8 cellular contexts compared by ENCODE assay signal in the genomic region with DNA sequence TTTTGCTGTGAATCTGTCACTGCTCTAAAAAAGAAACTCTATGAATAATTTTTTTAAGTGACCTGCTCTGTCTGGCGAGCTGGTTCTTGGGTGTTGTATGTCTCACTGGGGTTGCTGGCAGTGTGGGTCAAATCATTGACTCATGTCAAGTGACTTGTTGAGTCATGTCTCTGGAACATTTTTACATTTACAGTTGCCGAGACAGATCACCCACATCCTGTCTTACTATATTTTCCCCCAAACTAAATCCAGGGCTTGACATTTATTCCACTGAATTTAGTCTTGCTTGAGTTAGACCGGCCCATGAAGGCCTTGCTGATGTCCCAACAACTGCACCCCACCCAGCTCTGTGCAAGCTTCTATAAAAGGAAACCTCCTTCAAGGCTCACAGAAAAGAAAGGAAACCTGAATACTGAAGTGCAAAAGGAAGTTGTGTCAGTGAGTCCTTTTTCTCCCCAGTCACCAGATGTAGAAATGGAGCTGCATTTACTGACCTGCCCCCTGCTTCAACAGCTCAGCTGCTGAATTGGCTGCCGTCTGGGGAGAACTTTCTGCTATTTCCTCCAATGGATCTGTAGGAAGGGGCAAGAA.
A peak's percentile ranks its signal among the peaks of the same experiment; 100 is the strongest.
DNase-seq lines count a peak whose midpoint lies in the region; ATAC-seq and TF ChIP-seq lines count a peak whose summit lies in the region.

No MANE protein-coding gene starts in this region.

- H2AFZ ChIP-seq in H9 (ENCODE audit: low read length) = no peak overlapping the region

- H3K4ac ChIP-seq in H9 (ENCODE audit: low read depth, low read length) = no peak overlapping the region

- no peaks in the 10 kb centered on the region for H4K20me1 ChIP-seq in H9 (ENCODE audit: control insufficient read depth, insufficient read depth, insufficient read length)

- no peak overlapping the region for H2BK20ac ChIP-seq in H9 (ENCODE audit: low read depth, low read length, poor library complexity, severe bottlenecking)

- no peak overlapping the region for H2BK12ac ChIP-seq in H9 (ENCODE audit: insufficient read length, low read depth, low read length)

- no peak overlapping the region for H3K18ac ChIP-seq in H9 (ENCODE audit: insufficient read length, low read depth, low read length)

- no peak overlapping the region for H3K27ac Mint-ChIP-seq in H9

- H3K27me3 ChIP-seq in SJCRH30 = no peaks in the 10 kb centered on the region
- H3K27me3 ChIP-seq in upper lobe of right lung = no peaks in the 10 kb centered on the region
- H3K27me3 ChIP-seq in H9 (ENCODE audit: insufficient read depth, low read length) = no peaks in the 10 kb centered on the region

- no peak overlapping the region for H3K9ac ChIP-seq in H9 (ENCODE audit: extremely low read depth, insufficient read length, low read length)

- no peaks in the 10 kb centered on the region for H3K79me1 ChIP-seq in H9 (ENCODE audit: insufficient read depth, low read depth, low read length, poor library complexity, severe bottlenecking)

- peaks cover 86% of the 10 kb centered on the region for H3K36me3 ChIP-seq in SJCRH30
- H3K36me3 ChIP-seq in upper lobe of right lung = peaks cover 79% of the 10 kb centered on the region

- no peak overlapping the region for H3K4me3 ChIP-seq in AG04449 (ENCODE audit: low read depth, low read length)
- no peak overlapping the region for H3K4me3 ChIP-seq in SJCRH30
- H3K4me3 ChIP-seq in fibroblast of villous mesenchyme (ENCODE audit: low read depth, low read length) = no peak overlapping the region
- no peak overlapping the region for H3K4me3 ChIP-seq in upper lobe of right lung

- no peak overlapping the region for H3K4me2 ChIP-seq in H9 (ENCODE audit: insufficient read depth, insufficient read length, low read length)

- H2AK5ac ChIP-seq in H9 (ENCODE audit: insufficient read length, low read length) = no peak overlapping the region

- H3T11ph ChIP-seq in H9 (ENCODE audit: low read length) = no peak overlapping the region

- no peak overlapping the region for H3K23ac ChIP-seq in H9 (ENCODE audit: insufficient read length, low read depth, low read length)

- peaks cover 0 to 4% (median 2%) of the 10 kb centered on the region in 3 experiments; a peak in 3 of 7 replicates for H3K36me3 Mint-ChIP-seq in H9 (ENCODE audit: insufficient read depth in 1 of 3, low read depth in 3 of 3)

- POLR2A ChIA-PET in AG04449 (lab: Yijun Ruan, JAX) = interaction anchor here (0.7 to 1.1 kb wide), 4 partner anchors 9 to 284 kb away, joined by 3 to 4 read pairs (median 4); no protein-coding TSS in a partner anchor

- no peaks in the 10 kb centered on the region for H3K27me3 Mint-ChIP-seq in H9 (ENCODE audit: low read depth)

- no CpG with 5 or more reads among the region's 4 CpGs for WGBS in H9 (ENCODE audit: extremely low coverage, insufficient read length, low lambda C conversion rate)

- no peak overlapping the region for H3K14ac ChIP-seq in H9 (ENCODE audit: insufficient read depth, low read length)

- no peaks in the 10 kb centered on the region for H3K4me1 Mint-ChIP-seq in H9

- peaks cover 14% of the 10 kb centered on the region for H3K4me1 ChIP-seq in SJCRH30
- peaks cover 28% of the 10 kb centered on the region for H3K4me1 ChIP-seq in upper lobe of right lung
- no peaks in the 10 kb centered on the region for H3K4me1 ChIP-seq in H9 (ENCODE audit: insufficient read depth, low read length)

- no peak overlapping the region for H2BK5ac ChIP-seq in H9 (ENCODE audit: insufficient read length, low read length)

- H3K79me2 ChIP-seq in H9 (ENCODE audit: insufficient read depth, low read length) = no peaks in the 10 kb centered on the region

- H3K27ac ChIP-seq in SJCRH30 (peak overlapping the region; percentile 59), upper lobe of right lung (peak overlapping the region; percentile 31), H9 (ENCODE audit: insufficient read length, low read depth, low read length) (no peak overlapping the region)

- H4K8ac ChIP-seq in H9 (replicated peaks; ENCODE audit: insufficient read length, low read depth, low read length) = no peak overlapping the region

- no peak overlapping the region for H3K4me3 Mint-ChIP-seq in H9

- H2BK15ac ChIP-seq in H9 (ENCODE audit: low read depth, low read length) = no peak overlapping the region

- H3K9me3 ChIP-seq in SJCRH30 (replicated peaks) (no peaks in the 10 kb centered on the region), upper lobe of right lung (no peaks in the 10 kb centered on the region), H9 (ENCODE audit: control insufficient read depth, low read depth, low read length) (no peaks in the 10 kb centered on the region)

- H3K56ac ChIP-seq in H9 (ENCODE audit: insufficient read length, low read depth, low read length) = no peak overlapping the region

- no peak overlapping the region for H2BK120ac ChIP-seq in H9 (ENCODE audit: low read depth, low read length, poor library complexity, severe bottlenecking)

- no peaks in the 10 kb centered on the region for H3K9me3 Mint-ChIP-seq in H9

- no peaks in the 10 kb centered on the region for H3K23me2 ChIP-seq in H9 (ENCODE audit: insufficient read length, low read depth, low read length, poor library complexity, severe bottlenecking)

- peak; percentile 98 for ATAC-seq in GM18868 (IDR thresholded peaks at IDR 0.05; ENCODE audit: unreplicated experiment)
- peak; percentile 86 for ATAC-seq in HG03045 (IDR thresholded peaks at IDR 0.05; ENCODE audit: unreplicated experiment)
- peak; percentile 86 for ATAC-seq in upper lobe of right lung

- DNase-seq in AG04449 (ENCODE audit: low read depth, low spot score) (peak; percentile 87), SJCRH30 (peak; percentile 42 to 54), fibroblast of villous mesenchyme (ENCODE audit: low read depth) (peak; percentile 92), upper lobe of right lung (no peak), NCI-H69 (lab: John Stamatoyannopoulos, UW) (no peak), H9 (no peak)

- no peak for TF ChIP-seq CTCF in AG04449 (IDR thresholded peaks at IDR 0.05; ENCODE audit: insufficient read depth, low read length, missing control alignments)
- TF ChIP-seq CTCF in fibroblast of villous mesenchyme (IDR thresholded peaks at IDR 0.05; ENCODE audit: insufficient read depth, low read depth, low read length) = no peak
- TF ChIP-seq CTCF in upper lobe of right lung (IDR thresholded peaks at IDR 0.05) = no peak
- no peak for TF ChIP-seq CTCF in H9 (conservative IDR thresholded peaks at IDR 0.05)

- H4K5ac ChIP-seq in H9 (ENCODE audit: insufficient read length, low read depth, low read length) = no peak overlapping the region

- intact Hi-C loops in upper lobe of right lung (cut with DNase I) = no loop called here

- no peak overlapping the region for H4K91ac ChIP-seq in H9 (ENCODE audit: insufficient read length, low read depth, low read length)

- CTCF ChIA-PET in AG04449 (lab: Yijun Ruan, JAX) = interaction anchor here (1.6 kb wide), 1 partner anchor 25 kb away, joined by 10 read pairs; no protein-coding TSS in a partner anchor

Comparison
In these comparisons a context has a peak if more than half of its experiments do, and no peak if none do; other contexts are left out.
1. DNase-seq: peak in AG04449 (single experiment), SJCRH30 (2 of 2) and fibroblast of villous mesenchyme (single experiment); none in upper lobe of right lung (single experiment), NCI-H69 (single experiment) and H9 (single experiment).
2. Peak in every context shown above with its lines, with median percentiles within 50 percentile points of each other: ATAC-seq.